Comparison of ENCODE assay signal across 20 cellular contexts in the genomic region with DNA sequence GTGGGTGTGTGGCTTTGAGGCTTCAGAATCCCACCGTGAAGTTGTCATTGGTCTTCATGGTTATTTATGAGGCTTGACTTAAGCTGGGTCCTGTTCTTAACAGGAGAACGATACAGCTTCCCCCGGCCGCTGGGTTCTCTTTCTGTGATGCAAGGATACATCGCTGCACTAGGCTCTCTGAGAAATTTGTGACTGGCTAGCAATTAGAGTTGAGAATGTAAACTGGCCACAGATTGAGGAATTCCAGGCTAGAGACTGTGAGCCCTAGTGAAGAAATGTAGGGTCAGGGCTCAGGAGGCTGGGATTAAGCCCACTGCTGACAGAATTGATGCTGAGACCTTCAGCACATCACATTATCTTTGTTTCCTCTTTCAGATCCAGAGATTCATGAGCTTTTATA. TPM values are rescaled to one million over a fixed set of nuclear protein-coding genes. Genes with fewer than 3 reads are reported as not detected.
DNase-seq lines count a peak whose midpoint lies in the region; ATAC-seq and TF ChIP-seq lines count a peak whose summit lies in the region.
"Had no signal": no experiment of that assay in that cellular context is flagged by ENCODE, and none has a peak within 500 bp of the region (broad histone marks: within the 10 kb centered on the region; RNA-seq: fewer than 3 reads in every experiment).

No MANE protein-coding gene starts in this region.

- no peak overlapping the region for H3K9ac ChIP-seq in KMS-11
- no peak overlapping the region for H3K9ac ChIP-seq in smooth muscle cell (ENCODE audit: low read depth)

- H3K27ac Mint-ChIP-seq in activated CD4-positive, alpha-beta T cell treated with anti-CD3 and anti-CD28 coated beads for 36 hours = peak overlapping the region; percentile 44
- H3K27ac Mint-ChIP-seq in activated naive CD8-positive, alpha-beta T cell treated with anti-CD3 and anti-CD28 coated beads, Interleukin-2, amount 10 ng/mL, durations not matched to agents 7 days and 5 days = peak overlapping the region; percentile 90
- H3K27ac Mint-ChIP-seq: progenitor cell of endocrine pancreas had no signal

- H4K20me1 ChIP-seq in KMS-11 (ENCODE audit: insufficient read depth) (peaks cover 6% of the 10 kb centered on the region; the same call in 1 of the 2 replicates), smooth muscle cell (ENCODE audit: low read depth) (no peaks in the 10 kb centered on the region)

- peaks cover 47% of the 10 kb centered on the region for H3K4me1 Mint-ChIP-seq in activated CD4-positive, alpha-beta T cell treated with anti-CD3 and anti-CD28 coated beads for 36 hours
- peaks cover 42% of the 10 kb centered on the region for H3K4me1 Mint-ChIP-seq in activated naive CD8-positive, alpha-beta T cell treated with anti-CD3 and anti-CD28 coated beads, Interleukin-2, amount 10 ng/mL, durations not matched to agents 7 days and 5 days

- no peak for ATAC-seq in activated CD4-positive, alpha-beta T cell treated with anti-CD3 and anti-CD28 coated beads for 36 hours
- ATAC-seq in activated naive CD8-positive, alpha-beta T cell treated with anti-CD3 and anti-CD28 coated beads, Interleukin-2, amount 10 ng/mL, durations not matched to agents 7 days and 5 days (ENCODE audit: low read depth) = no peak
- ATAC-seq in GM18511 (IDR thresholded peaks at IDR 0.05; ENCODE audit: unreplicated experiment) = no peak
- ATAC-seq in GM18867 (IDR thresholded peaks at IDR 0.05; ENCODE audit: unreplicated experiment) = no peak
- no peak for ATAC-seq in HG03571 (IDR thresholded peaks at IDR 0.05; ENCODE audit: unreplicated experiment)
- ATAC-seq: HCT116, heart left ventricle, PC-3 had no signal

- peaks cover 6% of the 10 kb centered on the region for H3K36me3 Mint-ChIP-seq in activated CD4-positive, alpha-beta T cell treated with anti-CD3 and anti-CD28 coated beads for 36 hours (ENCODE audit: low read depth)
- H3K36me3 Mint-ChIP-seq in activated naive CD8-positive, alpha-beta T cell treated with anti-CD3 and anti-CD28 coated beads, Interleukin-2, amount 10 ng/mL, durations not matched to agents 7 days and 5 days = peaks cover 18% of the 10 kb centered on the region

- H3K4me1 ChIP-seq in KMS-11 (ENCODE audit: low read depth, poor library complexity, severe bottlenecking) = peaks cover 94% of the 10 kb centered on the region
- peaks cover 4% of the 10 kb centered on the region for H3K4me1 ChIP-seq in smooth muscle cell (ENCODE audit: low read depth)

- CTCF ChIA-PET in activated CD4-positive, alpha-beta T cell treated with anti-CD3 and anti-CD28 coated beads for 36 hours (lab: Charles Lee) = interaction anchor here (1.0 to 1.9 kb wide), 8 partner anchors 12 to 165 kb away, joined by 3 to 10 read pairs (median 4); no protein-coding TSS in a partner anchor

- no peaks in the 10 kb centered on the region for H3K27me3 Mint-ChIP-seq in activated CD4-positive, alpha-beta T cell treated with anti-CD3 and anti-CD28 coated beads for 36 hours
- no peaks in the 10 kb centered on the region for H3K27me3 Mint-ChIP-seq in activated naive CD8-positive, alpha-beta T cell treated with anti-CD3 and anti-CD28 coated beads, Interleukin-2, amount 10 ng/mL, durations not matched to agents 7 days and 5 days
- H3K27me3 Mint-ChIP-seq: CD8-positive, alpha-beta memory T cell; progenitor cell of endocrine pancreas had no signal

- H3K27me3 ChIP-seq in KMS-11 (ENCODE audit: insufficient read depth, low read depth) (no peaks in the 10 kb centered on the region), smooth muscle cell (ENCODE audit: low read depth) (no peaks in the 10 kb centered on the region)
- H3K27me3 ChIP-seq: heart left ventricle had no signal

- intact Hi-C loops in activated CD4-positive, alpha-beta T cell treated with anti-CD3 and anti-CD28 coated beads for 36 hours (cut with DNase I, micrococcal nuclease) = loop anchor here (1.0 to 2.0 kb wide), 5 partner anchors 17 to 51 kb away; no protein-coding TSS in a partner anchor

- H3K27ac ChIP-seq in KMS-11 (no peak overlapping the region), smooth muscle cell (ENCODE audit: low read depth) (peak overlapping the region; percentile 83)
- H3K27ac ChIP-seq: lower lobe of right lung had no signal

- H3K4me3 ChIP-seq in KMS-11 (IDR thresholded peaks at IDR 0.05; ENCODE audit: insufficient read depth, low read depth, low read length) (no peak overlapping the region), smooth muscle cell (no peak overlapping the region)
- H3K4me3 ChIP-seq: heart left ventricle, lower lobe of right lung had no signal

- H3F3A ChIP-seq in smooth muscle cell (ENCODE audit: low read depth) = peaks cover 4% of the 10 kb centered on the region

- POLR2A ChIA-PET in activated CD4-positive, alpha-beta T cell treated with anti-CD3 and anti-CD28 coated beads for 36 hours (lab: Charles Lee) = interaction anchor here (1.5 kb wide), 2 partner anchors 19 to 22 kb away, joined by 3 to 4 read pairs; no protein-coding TSS in a partner anchor
- POLR2A ChIA-PET in activated naive CD8-positive, alpha-beta T cell treated with anti-CD3 and anti-CD28 coated beads, Interleukin-2, amount 10 ng/mL, durations not matched to agents 7 days and 5 days (lab: Charles Lee) = interaction anchor here (1.0 to 1.8 kb wide), 6 partner anchors 20 to 165 kb away, joined by 3 to 10 read pairs (median 5); no protein-coding TSS in a partner anchor

- H3K4me2 ChIP-seq in KMS-11 = peak overlapping the region; percentile 78
- peak overlapping the region; percentile 52 for H3K4me2 ChIP-seq in smooth muscle cell

- H3K4me3 Mint-ChIP-seq in activated CD4-positive, alpha-beta T cell treated with anti-CD3 and anti-CD28 coated beads for 36 hours = no peak overlapping the region
- H3K4me3 Mint-ChIP-seq in activated naive CD8-positive, alpha-beta T cell treated with anti-CD3 and anti-CD28 coated beads, Interleukin-2, amount 10 ng/mL, durations not matched to agents 7 days and 5 days = peak overlapping the region; percentile 82

- 13% methylated on average over 5 of the region's 5 CpGs for WGBS in smooth muscle cell (ENCODE audit: low lambda C conversion rate)

- H3K79me2 ChIP-seq in KMS-11 (ENCODE audit: insufficient read depth, low read depth) = peaks cover 6% of the 10 kb centered on the region; the same call in 1 of the 2 replicates
- H3K79me2 ChIP-seq in smooth muscle cell (ENCODE audit: low read depth) = no peaks in the 10 kb centered on the region

- H2AFZ ChIP-seq in KMS-11 (ENCODE audit: low read depth) = no peak overlapping the region
- no peak overlapping the region for H2AFZ ChIP-seq in smooth muscle cell (ENCODE audit: low read depth)

- H3K9me3 Mint-ChIP-seq in activated CD4-positive, alpha-beta T cell treated with anti-CD3 and anti-CD28 coated beads for 36 hours (ENCODE audit: low read depth) = no peaks in the 10 kb centered on the region
- H3K9me3 Mint-ChIP-seq in activated naive CD8-positive, alpha-beta T cell treated with anti-CD3 and anti-CD28 coated beads, Interleukin-2, amount 10 ng/mL, durations not matched to agents 7 days and 5 days = no peaks in the 10 kb centered on the region
- H3K9me3 Mint-ChIP-seq: activated T-cell treated with anti-CD3 and anti-CD28 coated beads, Interleukin-2, amount 50 U/mL, for 72 hours; CD8-positive, alpha-beta memory T cell; effector memory CD8-positive, alpha-beta T cell had no signal

- TF ChIP-seq CTCF in KMS-11 (conservative IDR thresholded peaks at IDR 0.05; ENCODE audit: low read depth, low read length) = no peak
- no peak for TF ChIP-seq CTCF in smooth muscle cell (IDR thresholded peaks at IDR 0.05; ENCODE audit: borderline replicate concordance, insufficient read depth, poor library complexity, severe bottlenecking)

- H3K36me3 ChIP-seq in KMS-11 (ENCODE audit: insufficient read depth) (no peaks in the 10 kb centered on the region), smooth muscle cell (ENCODE audit: low read depth) (no peaks in the 10 kb centered on the region)
- H3K36me3 ChIP-seq: heart left ventricle, lower lobe of right lung had no signal

- no peak for DNase-seq in activated CD4-positive, alpha-beta T cell treated with anti-CD3 and anti-CD28 coated beads for 36 hours
- no peak for DNase-seq in activated CD4-positive, alpha-beta T cell treated with anti-CD3 and anti-CD28 coated beads for 48 hours
- no peak for DNase-seq in activated naive CD8-positive, alpha-beta T cell treated with anti-CD3 and anti-CD28 coated beads, Interleukin-2, amount 10 ng/mL, durations not matched to agents 7 days and 5 days
- DNase-seq in smooth muscle cell (lab: John Stamatoyannopoulos, UW; ENCODE audit: unreplicated experiment) = no peak
- DNase-seq: amygdala, DMS79, heart left ventricle, lower lobe of right lung, NCI-H187 treated with DMSO at 0.1 percent for 48 hours, NCI-H446 treated with DMSO at 0.1 percent for 48 hours, PC-3 had no signal

- no peaks in the 10 kb centered on the region for H3K9me3 ChIP-seq in smooth muscle cell (replicated peaks; ENCODE audit: low read depth)
- H3K9me3 ChIP-seq: heart left ventricle, lower lobe of right lung had no signal

RNA-seq across cellular contexts. Expression of a gene that starts 29.8 kb away (rescaled TPM):
- 10 to 100 TPM; 22.2 to 25.7 TPM for total RNA-seq in activated CD4-positive, alpha-beta T cell treated with anti-CD3 and anti-CD28 coated beads for 36 hours
- total RNA-seq in activated naive CD8-positive, alpha-beta T cell treated with anti-CD3 and anti-CD28 coated beads, Interleukin-2, amount 10 ng/mL, durations not matched to agents 7 days and 5 days = 10 to 100 TPM; 66.3 to 70.9 TPM
- total RNA-seq in smooth muscle cell = 33.8 and 49.1 TPM in 2 replicates
- polyA plus RNA-seq in smooth muscle cell = 4.5 and 5.0 TPM in 2 replicates
